1 cellular context compared by ENCODE assay signal in genomic region chr14:104973215-104974145, GRCh38.
A peak's percentile ranks its signal among the peaks of the same experiment; 100 is the strongest.
TF ChIP-seq lines count a peak whose summit lies in the region.

No MANE protein-coding gene starts in this region.

TF ChIP-seq in SK-N-SH, 30 proteins besides CTCF, POLR2A, EP300 and RAD21 (continued from another document):
- TF ChIP-seq, protein P1, sequence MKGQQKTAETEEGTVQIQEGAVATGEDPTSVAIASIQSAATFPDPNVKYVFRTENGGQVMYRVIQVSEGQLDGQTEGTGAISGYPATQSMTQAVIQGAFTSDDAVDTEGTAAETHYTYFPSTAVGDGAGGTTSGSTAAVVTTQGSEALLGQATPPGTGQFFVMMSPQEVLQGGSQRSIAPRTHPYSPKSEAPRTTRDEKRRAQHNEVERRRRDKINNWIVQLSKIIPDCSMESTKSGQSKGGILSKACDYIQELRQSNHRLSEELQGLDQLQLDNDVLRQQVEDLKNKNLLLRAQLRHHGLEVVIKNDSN (IDR thresholded peaks at IDR 0.05; ENCODE audit: borderline replicate concordance, low read depth), result peak; percentile 55; the same call in 1 of the 2 replicates
- TF ChIP-seq, protein P2, sequence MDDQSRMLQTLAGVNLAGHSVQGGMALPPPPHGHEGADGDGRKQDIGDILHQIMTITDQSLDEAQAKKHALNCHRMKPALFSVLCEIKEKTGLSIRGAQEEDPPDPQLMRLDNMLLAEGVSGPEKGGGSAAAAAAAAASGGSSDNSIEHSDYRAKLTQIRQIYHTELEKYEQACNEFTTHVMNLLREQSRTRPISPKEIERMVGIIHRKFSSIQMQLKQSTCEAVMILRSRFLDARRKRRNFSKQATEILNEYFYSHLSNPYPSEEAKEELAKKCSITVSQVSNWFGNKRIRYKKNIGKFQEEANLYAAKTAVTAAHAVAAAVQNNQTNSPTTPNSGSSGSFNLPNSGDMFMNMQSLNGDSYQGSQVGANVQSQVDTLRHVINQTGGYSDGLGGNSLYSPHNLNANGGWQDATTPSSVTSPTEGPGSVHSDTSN (IDR thresholded peaks at IDR 0.05), result peak; percentile 47; the same call in 1 of the 2 replicates
- no peak for TF ChIP-seq NRF1 (IDR thresholded peaks at IDR 0.05; ENCODE audit: low read depth, low read length)
- peak; percentile 81 for TF ChIP-seq TCF12 (IDR thresholded peaks at IDR 0.05)
- peak; percentile 48 for TF ChIP-seq TAF1 (IDR thresholded peaks at IDR 0.05; ENCODE audit: borderline replicate concordance, low read depth, low read length)
- no peak for TF ChIP-seq ELF1 (IDR thresholded peaks at IDR 0.05)
- TF ChIP-seq FOSL2 (IDR thresholded peaks at IDR 0.05; ENCODE audit: borderline replicate concordance, low read depth), result peak; percentile 97
- TF ChIP-seq EZH2phosphoT487 (IDR thresholded peaks at IDR 0.05; ENCODE audit: borderline replicate concordance, low read depth), result no peak
- TF ChIP-seq JUND (IDR thresholded peaks at IDR 0.05), result peak; percentile 95; the same call in 1 of the 2 replicates
- TF ChIP-seq MXI1 (IDR thresholded peaks at IDR 0.05; ENCODE audit: low read depth, low read length), result no peak
- no peak for TF ChIP-seq MEF2A (IDR thresholded peaks at IDR 0.05; ENCODE audit: borderline replicate concordance, low read depth)
- TF ChIP-seq GATA2 (CRISPR knock-in tag; IDR thresholded peaks at IDR 0.05), result no peak
- TF ChIP-seq CHD2 (IDR thresholded peaks at IDR 0.05; ENCODE audit: low read length, partially characterized antibody), result no peak
- peak; percentile 40; the same call in 1 of the 2 replicates for TF ChIP-seq POLR2AphosphoS5 (IDR thresholded peaks at IDR 0.05; ENCODE audit: low read depth, low read length)
- TF ChIP-seq RCOR1 (IDR thresholded peaks at IDR 0.05; ENCODE audit: low read length), result no peak
- TF ChIP-seq FOXJ3 (CRISPR knock-in tag; IDR thresholded peaks at IDR 0.05), result no peak
